Comparison of ENCODE assay signal across 17 cellular contexts in the genomic region with DNA sequence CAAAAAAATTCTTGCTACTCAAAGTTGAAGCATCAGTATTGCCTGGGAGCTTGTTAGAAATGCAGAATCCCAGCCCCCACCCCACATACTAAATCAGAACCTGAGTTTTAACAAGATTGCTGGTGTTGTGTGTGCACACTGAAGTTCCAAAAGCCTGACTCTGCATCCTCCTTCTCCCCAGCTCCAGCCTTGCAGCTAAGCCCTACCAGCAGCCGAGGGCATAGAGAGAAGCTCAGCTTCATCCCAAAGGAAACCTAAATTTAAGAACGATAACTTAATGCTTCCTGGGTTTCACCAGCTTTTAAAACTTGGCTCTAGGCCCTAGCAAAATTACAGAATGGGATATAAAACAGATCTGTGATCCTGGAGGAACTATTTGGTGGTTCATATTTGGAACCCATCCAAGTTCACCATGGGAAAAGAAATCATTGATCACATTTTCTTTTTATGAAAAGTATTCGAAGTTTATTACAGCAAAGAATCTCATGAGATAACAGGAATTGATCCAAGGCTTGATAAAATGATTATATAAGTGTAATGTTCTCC. TPM values are rescaled to one million over a fixed set of nuclear protein-coding genes. Genes with fewer than 3 reads are reported as not detected.
DNase-seq lines count a peak whose midpoint lies in the region; ATAC-seq and TF ChIP-seq lines count a peak whose summit lies in the region.
"Had no signal": no experiment of that assay in that cellular context is flagged by ENCODE, and none has a peak within 500 bp of the region (broad histone marks: within the 10 kb centered on the region; RNA-seq: fewer than 3 reads in every experiment).

No MANE protein-coding gene starts in this region.

- H3K9ac ChIP-seq in mammary epithelial cell (ENCODE audit: insufficient read depth, low read length) = no peak overlapping the region
- no peak overlapping the region for H3K9ac ChIP-seq in MM.1S (ENCODE audit: low read length)
- H3K9ac ChIP-seq in stomach smooth muscle (ENCODE audit: low read length in 2 of 2) = no peak overlapping the region
- H3K9ac ChIP-seq: BLaER1 treated with 17β-estradiol and CSF1 and Interleukin-3, amounts not matched to agents 10 nM and 100 nM had no signal

- no peak overlapping the region for H2AFZ ChIP-seq in mammary epithelial cell (ENCODE audit: low read depth, low read length)
- 0 out of 2 replicates have a peak overlapping the region, but pooled peaks have one; percentile 29 for H2AFZ ChIP-seq in MM.1S (ENCODE audit: low read length)
- H2AFZ ChIP-seq: GM23338 had no signal

- CTCF ChIA-PET in mammary epithelial cell (lab: Charles Lee; ENCODE audit: low non-redundant PET) = no interaction called here

- H3K36me3 ChIP-seq in breast epithelium (no peaks in the 10 kb centered on the region), mammary epithelial cell (ENCODE audit: insufficient read depth, low read length) (no peaks in the 10 kb centered on the region), MM.1S (replicated peaks; ENCODE audit: insufficient read depth, low read length) (no peaks in the 10 kb centered on the region), stomach smooth muscle (ENCODE audit: control insufficient read depth in 2 of 2, insufficient read depth in 2 of 2, low read length in 2 of 2) (peaks cover 0 to 4% of the 10 kb centered on the region in 2 donors)
- H3K36me3 ChIP-seq: BLaER1 treated with 17β-estradiol and CSF1 and Interleukin-3, amounts not matched to agents 10 nM and 100 nM had no signal

- ATAC-seq in GM19035 (IDR thresholded peaks at IDR 0.05; ENCODE audit: unreplicated experiment) = no peak
- ATAC-seq: GM12878, GM23338 had no signal

- TF ChIP-seq CTCF in breast epithelium (IDR thresholded peaks at IDR 0.05) (no peak), mammary epithelial cell (conservative IDR thresholded peaks at IDR 0.05 in 1 of 2, IDR thresholded peaks at IDR 0.05 in 1 of 2; ENCODE audit: extremely low read depth in 1 of 2, insufficient read depth in 1 of 2, low read depth in 1 of 2, low read length in 2 of 2) (no peak), MM.1S (IDR thresholded peaks at IDR 0.05; ENCODE audit: low read length) (no peak)

- peak overlapping the region; percentile 29 to 34 for H3K27ac ChIP-seq in breast epithelium
- no peak overlapping the region for H3K27ac ChIP-seq in mammary epithelial cell (ENCODE audit: insufficient read depth, low read depth, low read length)
- H3K27ac ChIP-seq in MM.1S (ENCODE audit: low read length) = no peak overlapping the region
- peak overlapping the region; percentile 18 for H3K27ac ChIP-seq in stomach smooth muscle (ENCODE audit: low read length)
- H3K27ac ChIP-seq: BLaER1 treated with 17β-estradiol and CSF1 and Interleukin-3, amounts not matched to agents 10 nM and 100 nM had no signal

- intact Hi-C loops in breast epithelium (cut with DNase I; ENCODE audit: low total_unique reads) (no loop called here), mammary epithelial cell (cut with micrococcal nuclease) (no loop called here)

- no peaks in the 10 kb centered on the region for H3F3A ChIP-seq in MM.1S (ENCODE audit: insufficient read depth, low read length)

- no peak for TF ChIP-seq POLR2A in breast epithelium (IDR thresholded peaks at IDR 0.05)

- H3K9me2 ChIP-seq in MM.1S (replicated peaks; ENCODE audit: insufficient read depth, low read length) = no peaks in the 10 kb centered on the region

- H3K4me1 ChIP-seq in breast epithelium = peaks cover 4 to 10% of the 10 kb centered on the region in 2 donors
- peaks cover 28% of the 10 kb centered on the region for H3K4me1 ChIP-seq in mammary epithelial cell (ENCODE audit: insufficient read depth, low read length)
- no peaks in the 10 kb centered on the region for H3K4me1 ChIP-seq in MM.1S (ENCODE audit: low read length)
- peaks cover 31% of the 10 kb centered on the region for H3K4me1 ChIP-seq in stomach smooth muscle (ENCODE audit: control insufficient read depth, insufficient read depth, low read length)
- H3K4me1 ChIP-seq: BLaER1 treated with 17β-estradiol and CSF1 and Interleukin-3, amounts not matched to agents 10 nM and 100 nM had no signal

- in situ Hi-C loops in mammary epithelial cell (cut with MboI; ENCODE audit: low sequenced_read_pairs in 2 of 2) = no loop called here

- H3K4me3 ChIP-seq in breast epithelium (no peak overlapping the region), mammary epithelial cell (replicated peaks in 1 of 3; ENCODE audit: insufficient read depth in 1 of 3, low read depth in 2 of 3, low read length in 3 of 3) (no peak overlapping the region), MM.1S (ENCODE audit: low read length) (no peak overlapping the region), stomach smooth muscle (ENCODE audit: low read length in 2 of 2) (peak overlapping the region in 1 of 2 donors; percentile 8)
- H3K4me3 ChIP-seq: BLaER1 treated with 17β-estradiol and CSF1 and Interleukin-3, amounts not matched to agents 10 nM and 100 nM; GM12878; GM23338 had no signal

- H3K9me3 ChIP-seq in breast epithelium = no peaks in the 10 kb centered on the region
- no peaks in the 10 kb centered on the region for H3K9me3 ChIP-seq in mammary epithelial cell (replicated peaks; ENCODE audit: insufficient read depth, low read length)
- no peaks in the 10 kb centered on the region for H3K9me3 ChIP-seq in MM.1S (replicated peaks; ENCODE audit: insufficient read depth, low read length)
- no peaks in the 10 kb centered on the region for H3K9me3 ChIP-seq in stomach smooth muscle (ENCODE audit: control insufficient read depth in 2 of 2, low read length in 2 of 2)

- no peaks in the 10 kb centered on the region for H3K27me3 ChIP-seq in breast epithelium
- no peaks in the 10 kb centered on the region for H3K27me3 ChIP-seq in mammary epithelial cell (ENCODE audit: insufficient read depth, low read length)
- H3K27me3 ChIP-seq in MM.1S (replicated peaks; ENCODE audit: insufficient read depth, low read length) = no peaks in the 10 kb centered on the region
- H3K27me3 ChIP-seq in stomach smooth muscle (ENCODE audit: control insufficient read depth in 1 of 2, insufficient read depth in 2 of 2, low read length in 2 of 2) = no peaks in the 10 kb centered on the region
- H3K27me3 ChIP-seq: BLaER1 treated with 17β-estradiol and CSF1 and Interleukin-3, amounts not matched to agents 10 nM and 100 nM had no signal

- H3K4me2 ChIP-seq in mammary epithelial cell (ENCODE audit: insufficient read depth, low read depth, low read length) (no peak overlapping the region), MM.1S (ENCODE audit: low read depth, low read length) (no peak overlapping the region)
- H3K4me2 ChIP-seq: BLaER1 treated with 17β-estradiol and CSF1 and Interleukin-3, amounts not matched to agents 10 nM and 100 nM; GM23338 had no signal

- no peak for DNase-seq in breast epithelium (ENCODE audit: low spot score in 2 of 2)
- DNase-seq in mammary epithelial cell = no peak
- no peak for DNase-seq in MM.1S
- DNase-seq in islet precursor cell = peak; percentile 11
- DNase-seq in DMS114 treated with DMSO at 0.1 percent for 48 hours (lab: John Stamatoyannopoulos, UW; ENCODE audit: unreplicated experiment) = no peak
- DNase-seq: 8988T; AML-193; CD4-positive, CD25-positive, alpha-beta regulatory T cell; H7; IMR-90 had no signal

- H3K79me2 ChIP-seq in mammary epithelial cell (ENCODE audit: insufficient read depth, low read length) (no peaks in the 10 kb centered on the region), MM.1S (ENCODE audit: low read length) (no peaks in the 10 kb centered on the region)

- H4K20me1 ChIP-seq in mammary epithelial cell (ENCODE audit: insufficient read depth, low read length) (no peaks in the 10 kb centered on the region), MM.1S (ENCODE audit: insufficient read depth, low read length) (no peaks in the 10 kb centered on the region)
- H4K20me1 ChIP-seq: BLaER1 treated with 17β-estradiol and CSF1 and Interleukin-3, amounts not matched to agents 10 nM and 100 nM had no signal

- dilution Hi-C loops in mammary epithelial cell (cut with HindIII; ENCODE audit: low sequenced_read_pairs) = no loop called here

- BruUV-seq in mammary epithelial cell (replicated peaks; lab: Mats Ljungman, UMichigan) = no TSS peak

- 11% methylated on average over 3 of the region's 3 CpGs for WGBS in mammary epithelial cell (ENCODE audit: low coverage, missing lambda C conversion rate)

RNA-seq across cellular contexts. Expression of a gene that starts 11.1 kb away (rescaled TPM):
- total RNA-seq in breast epithelium = 1 to 10 TPM in 1 of 3 donors, under 1 TPM in 1, not detected in 1; 0.29 to 3.3 TPM
- under 1 TPM in 1 of 2 donors, not detected in 1; 0.33 TPM for total RNA-seq in mammary epithelial cell
- not detected for polyA plus RNA-seq in mammary epithelial cell
- not detected for polyA minus RNA-seq in mammary epithelial cell
- total RNA-seq: CD4-positive, CD25-positive, alpha-beta regulatory T cell; G401; GM12878; HT-29; IMR-90 had no signal
- polyA plus RNA-seq: CD4-positive, CD25-positive, alpha-beta regulatory T cell; GM23338; IMR-90 had no signal

RNA-seq across cellular contexts. Expression of a gene that starts 23.1 kb away (rescaled TPM):
- total RNA-seq in breast epithelium (10 to 100 TPM; 34.1 to 44.8 (median 39.2) TPM), mammary epithelial cell (10 to 100 TPM; 12.7 to 24.5 TPM)
- polyA plus RNA-seq in mammary epithelial cell = 11.5 TPM
- polyA minus RNA-seq in mammary epithelial cell = 0.31 TPM

RNA-seq across cellular contexts. Expression of a gene that starts 49.2 kb away (rescaled TPM):
- total RNA-seq in breast epithelium (10 to 100 TPM in 1 of 3 donors, not detected in 2; 20.0 TPM), mammary epithelial cell (not detected)
- not detected for polyA plus RNA-seq in mammary epithelial cell
- not detected for polyA minus RNA-seq in mammary epithelial cell
- total RNA-seq: CD4-positive, CD25-positive, alpha-beta regulatory T cell; G401; GM12878; GM23338; H7; HT-29; IMR-90 had no signal
- polyA plus RNA-seq: CD4-positive, CD25-positive, alpha-beta regulatory T cell; GM12878; GM23338; IMR-90 had no signal

Comparison
In these comparisons a context has a peak if more than half of its experiments do, and no peak if none do; other contexts are left out.
1. H3K27ac ChIP-seq: peak in breast epithelium (2 of 2) and stomach smooth muscle (single experiment); none in mammary epithelial cell (single experiment) and MM.1S (single experiment).